In genomic region chr4:102120846-102121245, GRCh38 we compare ENCODE assay signal across 1 cellular context.
TF ChIP-seq lines count a peak whose summit lies in the region.

No MANE protein-coding gene starts in this region.

TF ChIP-seq in K562, 482 proteins besides CTCF, POLR2A, EP300 and RAD21 (continued from another document):
- TF ChIP-seq ZNF318 (IDR thresholded peaks at IDR 0.05; ENCODE audit: borderline replicate concordance in 1 of 2, low read depth in 1 of 2) (no peak), RBBP5 (IDR thresholded peaks at IDR 0.05; ENCODE audit: borderline replicate concordance, insufficient read depth, low read length, poor library complexity, severe bottlenecking) (no peak)
TF ChIP-seq in K562: peak in this region for 2.
